17 cellular contexts compared by ENCODE assay signal in genomic region chr20:19969507-19970255, GRCh38.
"Had no signal": no experiment of that assay in that cellular context is flagged by ENCODE, and none has a peak within 500 bp of the region (broad histone marks: within the 10 kb centered on the region; RNA-seq: fewer than 3 reads in every experiment).

No MANE protein-coding gene starts in this region.

- H3K9me3 Mint-ChIP-seq: activated CD8-positive, alpha-beta T cell treated with anti-CD3 and anti-CD28 coated beads for 36 hours; activated T-cell treated with anti-CD3 and anti-CD28 coated beads, Interleukin-2, amount 50 U/mL, for 72 hours; endodermal cell; neural crest cell; stimulated activated naive CD8-positive, alpha-beta T cell treated with anti-CD3 and anti-CD28 coated beads, Interleukin-15, amount 100 ng/mL, for 72 hours had no signal

- DNase-seq: activated CD4-positive, alpha-beta T cell treated with anti-CD3 and anti-CD28 coated beads for 4 hours; activated CD8-positive, alpha-beta memory T cell treated with anti-CD3 and anti-CD28 coated beads, Interleukin-2, amount 50 U/mL, for 4 hours; activated CD8-positive, alpha-beta T cell treated with anti-CD3 and anti-CD28 coated beads for 36 hours; activated T-cell treated with anti-CD3 and anti-CD28 coated beads, Interleukin-2, amount 50 U/mL, for 72 hours; cerebellar nuclear complex; dermis blood vessel endothelial cell; endodermal cell; erythroblast; head of caudate nucleus; stimulated activated CD4-positive, alpha-beta T cell treated with anti-CD3 and anti-CD28 coated beads, Interleukin-15, amount 100 ng/mL, for 24 hours; stimulated activated CD4-positive, alpha-beta T cell treated with anti-CD3 and anti-CD28 coated beads, Interleukin-4, amount 100 ng/mL, for 4 hours; stimulated activated naive CD8-positive, alpha-beta T cell treated with anti-CD3 and anti-CD28 coated beads, Interleukin-15, amount 100 ng/mL, for 72 hours; T1000; thyroid gland had no signal

- H3K27ac Mint-ChIP-seq: activated CD8-positive, alpha-beta T cell treated with anti-CD3 and anti-CD28 coated beads for 36 hours; activated T-cell treated with anti-CD3 and anti-CD28 coated beads, Interleukin-2, amount 50 U/mL, for 72 hours; endodermal cell; memory B cell; stimulated activated naive CD8-positive, alpha-beta T cell treated with anti-CD3 and anti-CD28 coated beads, Interleukin-15, amount 100 ng/mL, for 72 hours had no signal

- ATAC-seq: activated CD8-positive, alpha-beta T cell treated with anti-CD3 and anti-CD28 coated beads for 36 hours; activated T-cell treated with anti-CD3 and anti-CD28 coated beads, Interleukin-2, amount 50 U/mL, for 72 hours; left lobe of liver; stimulated activated naive CD8-positive, alpha-beta T cell treated with anti-CD3 and anti-CD28 coated beads, Interleukin-15, amount 100 ng/mL, for 72 hours had no signal

- H3K4me3 ChIP-seq: thyroid gland had no signal

- H3K27me3 Mint-ChIP-seq: activated CD8-positive, alpha-beta T cell treated with anti-CD3 and anti-CD28 coated beads for 36 hours; stimulated activated naive CD8-positive, alpha-beta T cell treated with anti-CD3 and anti-CD28 coated beads, Interleukin-15, amount 100 ng/mL, for 72 hours had no signal

- H3K9me3 ChIP-seq: thyroid gland had no signal

- H3K4me3 Mint-ChIP-seq: activated CD8-positive, alpha-beta T cell treated with anti-CD3 and anti-CD28 coated beads for 36 hours; activated T-cell treated with anti-CD3 and anti-CD28 coated beads, Interleukin-2, amount 50 U/mL, for 72 hours; endodermal cell; memory B cell; neural crest cell; stimulated activated naive CD8-positive, alpha-beta T cell treated with anti-CD3 and anti-CD28 coated beads, Interleukin-15, amount 100 ng/mL, for 72 hours had no signal

- H3K36me3 Mint-ChIP-seq: memory B cell had no signal

- H3K27me3 ChIP-seq: thyroid gland had no signal
